ENCODE assay signal across 8 cellular contexts in the genomic region with DNA sequence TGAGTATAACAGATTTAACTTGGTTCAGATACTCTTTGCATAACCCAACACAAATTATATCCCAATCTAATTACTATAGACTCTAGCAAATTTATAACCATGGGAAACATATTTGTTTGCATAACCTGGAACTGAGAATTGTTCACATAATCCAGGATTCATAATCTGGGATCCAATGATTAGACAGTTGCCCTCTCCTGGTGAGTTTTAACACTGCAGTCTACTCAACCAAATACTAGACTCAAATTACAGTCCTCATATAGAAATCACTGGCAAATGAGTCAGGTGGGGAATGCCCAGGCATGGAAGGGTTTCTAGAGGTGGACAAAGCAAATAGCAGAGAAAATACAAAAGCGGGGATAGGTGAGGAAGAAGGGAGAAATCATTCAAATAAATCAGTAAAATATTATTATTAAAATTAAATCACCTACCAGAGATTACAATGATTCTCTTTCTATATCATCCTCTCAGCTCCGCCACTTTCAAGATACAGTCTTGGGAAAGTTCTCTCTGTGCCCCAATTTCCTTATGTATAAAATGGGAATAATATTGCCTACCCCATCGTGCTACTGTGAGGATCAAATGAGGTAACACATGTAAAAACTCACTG. TPM values are rescaled to one million over a fixed set of nuclear protein-coding genes. Genes with fewer than 3 reads are reported as not detected.
DNase-seq lines count a peak whose midpoint lies in the region; ATAC-seq and TF ChIP-seq lines count a peak whose summit lies in the region.

No MANE protein-coding gene starts in this region.

- no peaks in the 10 kb centered on the region for H3K36me3 Mint-ChIP-seq in mesothelial cell of epicardium

- TF ChIP-seq CTCF in mesothelial cell of epicardium (IDR thresholded peaks at IDR 0.05; ENCODE audit: unreplicated experiment), result peak; percentile 86

- H3K27me3 Mint-ChIP-seq in mesothelial cell of epicardium (ENCODE audit: low read depth), result no peaks in the 10 kb centered on the region

- no peak overlapping the region for H3K27ac Mint-ChIP-seq in mesothelial cell of epicardium

- DNase-seq in activated naive CD4-positive, alpha-beta T cell treated with Interleukin-2 at 50 U/mL for 16 hours, result peak; percentile 26
- DNase-seq in activated naive CD4-positive, alpha-beta T cell (lab: John Stamatoyannopoulos, UW), result no peak
- DNase-seq in HuH-7.5 (ENCODE audit: low spot score) (peak; percentile 26), SHP77 treated with DMSO at 0.1 percent for 48 hours (lab: John Stamatoyannopoulos, UW) (peak; percentile 26), dermis blood vessel endothelial cell (peak; percentile 80), mesothelial cell of epicardium (ENCODE audit: low spot score in 2 of 2, unreplicated experiment in 2 of 2) (no peak)

- H3K4me1 Mint-ChIP-seq in mesothelial cell of epicardium, result peaks cover 4% of the 10 kb centered on the region

- H3K4me3 Mint-ChIP-seq in mesothelial cell of epicardium, result no peak overlapping the region

- ATAC-seq in GM21515 (IDR thresholded peaks at IDR 0.05; ENCODE audit: unreplicated experiment) (no peak), HG03460 (IDR thresholded peaks at IDR 0.05; ENCODE audit: unreplicated experiment) (no peak)

- no peaks in the 10 kb centered on the region for H3K9me3 Mint-ChIP-seq in mesothelial cell of epicardium

RNA-seq across cellular contexts. Expression of gene GCH1, which starts 9.4 kb away (rescaled TPM):
- total RNA-seq in dermis blood vessel endothelial cell (10.4 and 13.4 TPM in 2 replicates), mesothelial cell of epicardium (3.1 to 3.6 TPM (median 3.5 TPM) in 3 replicates)

Comparison
In these comparisons a context has a peak if more than half of its experiments do, and no peak if none do; other contexts are left out.
1. DNase-seq: peak in activated naive CD4-positive, alpha-beta T cell treated with Interleukin-2 at 50 U/mL for 16 hours (single experiment), HuH-7.5 (single experiment), SHP77 treated with DMSO at 0.1 percent for 48 hours (single experiment) and dermis blood vessel endothelial cell (single experiment); none in activated naive CD4-positive, alpha-beta T cell (0 of 4) and mesothelial cell of epicardium (0 of 2).